Comparison of ENCODE assay signal across 8 cellular contexts in genomic region chr11:72012897-72013721, GRCh38. TPM values are rescaled to one million over a fixed set of nuclear protein-coding genes. Genes with fewer than 3 reads are reported as not detected.
DNase-seq lines count a peak whose midpoint lies in the region; ATAC-seq lines count a peak whose summit lies in the region.

No MANE protein-coding gene starts in this region.

- H3K4me1 ChIP-seq in naive thymus-derived CD4-positive, alpha-beta T cell (ENCODE audit: control insufficient read depth in 2 of 2, insufficient read depth in 2 of 2, low read length in 2 of 2) = no peaks in the 10 kb centered on the region

- H3K4me1 Mint-ChIP-seq in activated naive CD8-positive, alpha-beta T cell treated with anti-CD3 and anti-CD28 coated beads, Interleukin-2, amount 10 ng/mL, durations not matched to agents 7 days and 5 days = no peaks in the 10 kb centered on the region
- no peaks in the 10 kb centered on the region for H3K4me1 Mint-ChIP-seq in activated naive CD8-positive, alpha-beta T cell treated with anti-CD3 and anti-CD28 coated beads, Interleukin-2, amount 50 U/mL, for 24 hours
- peaks cover 0 to 16% (median 5%) of the 10 kb centered on the region in 7 donors for H3K4me1 Mint-ChIP-seq in naive thymus-derived CD4-positive, alpha-beta T cell

- no peaks in the 10 kb centered on the region for H3K9me3 Mint-ChIP-seq in activated naive CD8-positive, alpha-beta T cell treated with anti-CD3 and anti-CD28 coated beads, Interleukin-2, amount 10 ng/mL, durations not matched to agents 7 days and 5 days
- H3K9me3 Mint-ChIP-seq in activated naive CD8-positive, alpha-beta T cell treated with anti-CD3 and anti-CD28 coated beads, Interleukin-2, amount 50 U/mL, for 24 hours = no peaks in the 10 kb centered on the region
- H3K9me3 Mint-ChIP-seq in naive thymus-derived CD4-positive, alpha-beta T cell = peaks cover 0 to 2% (median 0%) of the 10 kb centered on the region in 11 donors

- H3K36me3 Mint-ChIP-seq in activated naive CD8-positive, alpha-beta T cell treated with anti-CD3 and anti-CD28 coated beads, Interleukin-2, amount 10 ng/mL, durations not matched to agents 7 days and 5 days = peaks cover 28% of the 10 kb centered on the region
- peaks cover 54% of the 10 kb centered on the region for H3K36me3 Mint-ChIP-seq in activated naive CD8-positive, alpha-beta T cell treated with anti-CD3 and anti-CD28 coated beads, Interleukin-2, amount 50 U/mL, for 24 hours (ENCODE audit: low read depth)
- H3K36me3 Mint-ChIP-seq in naive thymus-derived CD4-positive, alpha-beta T cell = peaks cover 14 to 65% (median 32%) of the 10 kb centered on the region in 5 donors

- H3K27me3 ChIP-seq in naive thymus-derived CD4-positive, alpha-beta T cell (ENCODE audit: control insufficient read depth in 2 of 2, insufficient read depth in 2 of 2, low read length in 2 of 2) = no peaks in the 10 kb centered on the region

- DNase-seq in activated naive CD8-positive, alpha-beta T cell treated with anti-CD3 and anti-CD28 coated beads, Interleukin-2, amount 10 ng/mL, durations not matched to agents 7 days and 5 days = no peak
- no peak for DNase-seq in activated naive CD8-positive, alpha-beta T cell treated with anti-CD3 and anti-CD28 coated beads, Interleukin-2, amount 50 U/mL, for 24 hours
- DNase-seq in fibroblast of gingiva (ENCODE audit: low read depth) (peak; percentile 83), GM19238 (ENCODE audit: insufficient read length, low spot score) (no peak), NCI-H2107 treated with DMSO at 0.1 percent for 48 hours (lab: John Stamatoyannopoulos, UW; ENCODE audit: unreplicated experiment) (no peak)
- DNase-seq in naive thymus-derived CD4-positive, alpha-beta T cell = no peak
- DNase-seq in stimulated activated naive CD4-positive, alpha-beta T cell (lab: John Stamatoyannopoulos, UW) = no peak
- DNase-seq in activated CD4-positive, alpha-beta T cell treated with anti-CD3 and anti-CD28 coated beads for 4 hours = no peak

- no peak overlapping the region for H3K4me3 Mint-ChIP-seq in activated naive CD8-positive, alpha-beta T cell treated with anti-CD3 and anti-CD28 coated beads, Interleukin-2, amount 10 ng/mL, durations not matched to agents 7 days and 5 days
- H3K4me3 Mint-ChIP-seq in activated naive CD8-positive, alpha-beta T cell treated with anti-CD3 and anti-CD28 coated beads, Interleukin-2, amount 50 U/mL, for 24 hours = no peak overlapping the region
- H3K4me3 Mint-ChIP-seq in naive thymus-derived CD4-positive, alpha-beta T cell = no peak overlapping the region

- no peak overlapping the region for H3K4me3 ChIP-seq in naive thymus-derived CD4-positive, alpha-beta T cell (ENCODE audit: low read length)

- H3K27ac Mint-ChIP-seq in activated naive CD8-positive, alpha-beta T cell treated with anti-CD3 and anti-CD28 coated beads, Interleukin-2, amount 10 ng/mL, durations not matched to agents 7 days and 5 days = peak overlapping the region; percentile 30
- no peak overlapping the region for H3K27ac Mint-ChIP-seq in activated naive CD8-positive, alpha-beta T cell treated with anti-CD3 and anti-CD28 coated beads, Interleukin-2, amount 50 U/mL, for 24 hours
- H3K27ac Mint-ChIP-seq in naive thymus-derived CD4-positive, alpha-beta T cell = peak overlapping the region in 5 of 9 donors; percentile 28 to 65 (median 41)

- ATAC-seq in activated naive CD8-positive, alpha-beta T cell treated with anti-CD3 and anti-CD28 coated beads, Interleukin-2, amount 10 ng/mL, durations not matched to agents 7 days and 5 days (ENCODE audit: low read depth) = no peak
- no peak for ATAC-seq in activated naive CD8-positive, alpha-beta T cell treated with anti-CD3 and anti-CD28 coated beads, Interleukin-2, amount 50 U/mL, for 24 hours
- no peak for ATAC-seq in naive thymus-derived CD4-positive, alpha-beta T cell

- POLR2A ChIA-PET in activated naive CD8-positive, alpha-beta T cell treated with anti-CD3 and anti-CD28 coated beads, Interleukin-2, amount 10 ng/mL, durations not matched to agents 7 days and 5 days (lab: Charles Lee) = interaction anchor here (1.0 kb wide), 1 partner anchor 14 kb away, joined by 3 read pairs; the partner anchor contains the start of gene IL18BP
- POLR2A ChIA-PET in naive thymus-derived CD4-positive, alpha-beta T cell (lab: Charles Lee) = interaction anchor here (0.6 to 1.6 kb wide), 3 partner anchors 13 to 86 kb away, joined by 3 to 6 read pairs (median 4); no protein-coding TSS in a partner anchor

- CTCF ChIA-PET in naive thymus-derived CD4-positive, alpha-beta T cell (lab: Charles Lee) = interaction anchor here (1.8 to 3.0 kb wide), 2 partner anchors 11 to 36 kb away, joined by 5 to 14 read pairs; no protein-coding TSS in a partner anchor

- H3K27ac ChIP-seq in naive thymus-derived CD4-positive, alpha-beta T cell (ENCODE audit: low read depth, low read length) = no peak overlapping the region

- H3K9me3 ChIP-seq in naive thymus-derived CD4-positive, alpha-beta T cell (ENCODE audit: control insufficient read depth in 2 of 3, low read length in 3 of 3) = no peaks in the 10 kb centered on the region

- intact Hi-C loops in naive thymus-derived CD4-positive, alpha-beta T cell (cut with micrococcal nuclease) = no loop called here

- H3K27me3 Mint-ChIP-seq in activated naive CD8-positive, alpha-beta T cell treated with anti-CD3 and anti-CD28 coated beads, Interleukin-2, amount 10 ng/mL, durations not matched to agents 7 days and 5 days = no peaks in the 10 kb centered on the region
- no peaks in the 10 kb centered on the region for H3K27me3 Mint-ChIP-seq in activated naive CD8-positive, alpha-beta T cell treated with anti-CD3 and anti-CD28 coated beads, Interleukin-2, amount 50 U/mL, for 24 hours
- H3K27me3 Mint-ChIP-seq in naive thymus-derived CD4-positive, alpha-beta T cell = no peaks in the 10 kb centered on the region

- H3K36me3 ChIP-seq in naive thymus-derived CD4-positive, alpha-beta T cell (ENCODE audit: control insufficient read depth in 2 of 3, insufficient read depth in 3 of 3, low read length in 3 of 3) = peaks cover 58 to 99% (median 74%) of the 10 kb centered on the region in 3 experiments

RNA-seq across cellular contexts. Expression of gene IL18BP, which starts 14.4 kb away (rescaled TPM):
- 10 to 100 TPM; 21.2 to 22.9 TPM for total RNA-seq in activated naive CD8-positive, alpha-beta T cell treated with anti-CD3 and anti-CD28 coated beads, Interleukin-2, amount 10 ng/mL, durations not matched to agents 7 days and 5 days
- 10 to 100 TPM; 17.6 to 30.2 (median 23.1) TPM for total RNA-seq in naive thymus-derived CD4-positive, alpha-beta T cell
- 10 to 100 TPM; 14.4 to 15.1 TPM for polyA plus RNA-seq in naive thymus-derived CD4-positive, alpha-beta T cell
